ENCODE assay signal across 8 cellular contexts in genomic region chr13:46679369-46680180, GRCh38.
DNase-seq lines count a peak whose midpoint lies in the region; ATAC-seq and TF ChIP-seq lines count a peak whose summit lies in the region.

No MANE protein-coding gene starts in this region.

- H3K36me3 ChIP-seq in DOHH2 (ENCODE audit: control insufficient read depth, low read length) (peaks cover 8% of the 10 kb centered on the region), liver (ENCODE audit: control insufficient read depth in 4 of 4, insufficient read depth in 3 of 4, low read depth in 1 of 4, low read length in 3 of 4) (no peaks in the 10 kb centered on the region), upper lobe of right lung (no peaks in the 10 kb centered on the region)

- peaks cover 55% of the 10 kb centered on the region for H3K4me1 ChIP-seq in DOHH2 (ENCODE audit: control insufficient read depth, low read length)
- peaks cover 9 to 56% (median 32%) of the 10 kb centered on the region in 4 donors for H3K4me1 ChIP-seq in liver (ENCODE audit: control insufficient read depth in 4 of 4, insufficient read depth in 4 of 4, low read length in 3 of 4)
- peaks cover 23% of the 10 kb centered on the region for H3K4me1 ChIP-seq in upper lobe of right lung

- peak overlapping the region; percentile 67 to 96 for H3K9ac ChIP-seq in liver (ENCODE audit: low read depth in 1 of 2, low read length in 2 of 2)

- H3K9me2 ChIP-seq in DOHH2 (replicated peaks; ENCODE audit: control insufficient read depth, low read length): no peaks in the 10 kb centered on the region

- H3K79me2 ChIP-seq in DOHH2 (ENCODE audit: control insufficient read depth, low read length): peaks cover 54% of the 10 kb centered on the region

- DNase-seq in amniotic epithelial cell (ENCODE audit: low read depth) (peak; percentile 72), upper lobe of right lung (no peak), NCI-H2196 (lab: John Stamatoyannopoulos, UW; ENCODE audit: unreplicated experiment) (no peak), COLO668 (lab: John Stamatoyannopoulos, UW; ENCODE audit: unreplicated experiment) (no peak)

- H3F3A ChIP-seq in DOHH2 (ENCODE audit: control insufficient read depth, insufficient read depth): peaks cover 3% of the 10 kb centered on the region

- ATAC-seq in GM19372 (IDR thresholded peaks at IDR 0.05; ENCODE audit: low read depth, unreplicated experiment) (peak; percentile 93), HG03378 (IDR thresholded peaks at IDR 0.05; ENCODE audit: unreplicated experiment) (peak; percentile 88), upper lobe of right lung (peak; percentile 67)

- intact Hi-C loops in upper lobe of right lung (cut with DNase I): loop anchor here (10.0 kb wide), 1 partner anchor 125 kb away; the partner anchor contains the start of gene LRCH1

- peak overlapping the region; percentile 81 for H3K4me2 ChIP-seq in DOHH2 (ENCODE audit: low read length)

- H3K4me3 ChIP-seq in DOHH2 (ENCODE audit: low read length): peak overlapping the region; percentile 63
- peak overlapping the region in 2 of 3 donors; percentile 33 to 38 for H3K4me3 ChIP-seq in liver (ENCODE audit: low read depth in 1 of 3, low read length in 3 of 3)
- peak overlapping the region; percentile 30 for H3K4me3 ChIP-seq in upper lobe of right lung

- H3K9me3 ChIP-seq in DOHH2 (ENCODE audit: control insufficient read depth, insufficient read depth, low read length): no peaks in the 10 kb centered on the region
- H3K9me3 ChIP-seq in liver (ENCODE audit: control insufficient read depth in 4 of 4, low read length in 3 of 4): no peaks in the 10 kb centered on the region
- no peaks in the 10 kb centered on the region for H3K9me3 ChIP-seq in upper lobe of right lung

- peak; percentile 41 to 66 for TF ChIP-seq RAD21 in liver (IDR thresholded peaks at IDR 0.05)

- H3K27me3 ChIP-seq in DOHH2 (ENCODE audit: control insufficient read depth, low read length) (no peaks in the 10 kb centered on the region), liver (ENCODE audit: control insufficient read depth in 4 of 4, insufficient read depth in 4 of 4, low read length in 3 of 4) (no peaks in the 10 kb centered on the region), upper lobe of right lung (no peaks in the 10 kb centered on the region)

- TF ChIP-seq CTCF in DOHH2 (IDR thresholded peaks at IDR 0.05; ENCODE audit: low read depth, low read length, poor library complexity, severe bottlenecking): no peak
- TF ChIP-seq CTCF in liver (IDR thresholded peaks at IDR 0.05; ENCODE audit: low read depth, low read length, missing input control): no peak
- TF ChIP-seq CTCF in upper lobe of right lung (IDR thresholded peaks at IDR 0.05): no peak

- H3K27ac ChIP-seq in DOHH2 (ENCODE audit: low read depth, low read length) (peak overlapping the region; percentile 70), liver (ENCODE audit: low read depth in 1 of 2, low read length in 2 of 2) (peak overlapping the region; percentile 93 to 99), upper lobe of right lung (peak overlapping the region; percentile 17)

- H4K20me1 ChIP-seq in DOHH2 (ENCODE audit: control insufficient read depth, insufficient read depth, low read depth, low read length): no peaks in the 10 kb centered on the region

- WGBS in liver: 21% methylated on average over 12 of the region's 12 CpGs

TF ChIP-seq in liver, 16 proteins besides CTCF, POLR2A, EP300 and RAD21:
- TF ChIP-seq TAF1 (conservative IDR thresholded peaks at IDR 0.05) (no peak), HNF4G (IDR thresholded peaks at IDR 0.05) (peak; percentile 12), ATF3 (IDR thresholded peaks at IDR 0.05) (no peak), YY1 (IDR thresholded peaks at IDR 0.05) (peak; percentile 61), EGR1 (IDR thresholded peaks at IDR 0.05; ENCODE audit: low read depth in 2 of 2) (no peak), FOXA1 (IDR thresholded peaks at IDR 0.05) (peak; percentile 37), GABPA (IDR thresholded peaks at IDR 0.05 in 1 of 2, conservative IDR thresholded peaks at IDR 0.05 in 1 of 2) (no peak), ZBTB33 (IDR thresholded peaks at IDR 0.05) (no peak), MAX (IDR thresholded peaks at IDR 0.05) (peak; percentile 32), RXRA (IDR thresholded peaks at IDR 0.05) (peak; percentile 17 to 66), FOXA2 (IDR thresholded peaks at IDR 0.05) (peak; percentile 53), JUND (IDR thresholded peaks at IDR 0.05) (peak; percentile 53 to 68), HNF4A (conservative IDR thresholded peaks at IDR 0.05) (peak; percentile 57 to 76), REST (IDR thresholded peaks at IDR 0.05) (peak; percentile 70), SP1 (IDR thresholded peaks at IDR 0.05) (peak; percentile 55), NR2F2 (IDR thresholded peaks at IDR 0.05) (peak; percentile 50)

Comparison
In these comparisons a context has a peak if more than half of its experiments do, and no peak if none do; other contexts are left out.
1. H3K27ac ChIP-seq: peak in every context shown above with its lines; median percentile 96 in liver; 70 in DOHH2; 17 in upper lobe of right lung.